In genomic region chr1:40258445-40258769, GRCh38 we compare ENCODE assay signal across 7 cellular contexts. TPM values are rescaled to one million over a fixed set of nuclear protein-coding genes. Genes with fewer than 3 reads are reported as not detected.
DNase-seq lines count a peak whose midpoint lies in the region; ATAC-seq and TF ChIP-seq lines count a peak whose summit lies in the region.

No MANE protein-coding gene starts in this region.

- H3K4me2 ChIP-seq in SU-DHL-6 (ENCODE audit: low read depth, low read length, poor library complexity, severe bottlenecking): peak overlapping the region; percentile 69

- ATAC-seq in esophagus mucosa: no peak

- H3K9me3 ChIP-seq in HAP-1 (no peaks in the 10 kb centered on the region), SU-DHL-6 (ENCODE audit: insufficient read depth, low read length) (no peaks in the 10 kb centered on the region)

- H3K27ac ChIP-seq in SU-DHL-6 (ENCODE audit: low read depth, low read length): peak overlapping the region; percentile 55

- H3K36me3 ChIP-seq in HAP-1 (replicated peaks) (peaks cover 42% of the 10 kb centered on the region), SU-DHL-6 (ENCODE audit: low read length) (peaks cover 21% of the 10 kb centered on the region; the same call in 1 of the 2 replicates)

- H3K4me3 ChIP-seq in HAP-1: peak overlapping the region; percentile 85
- H3K4me3 ChIP-seq in SU-DHL-6 (ENCODE audit: insufficient read depth, low read length, poor library complexity, severe bottlenecking): peak overlapping the region; percentile 83
- peak overlapping the region; percentile 79 to 98 for H3K4me3 ChIP-seq in foreskin fibroblast (ENCODE audit: low read depth in 1 of 2, low read length in 2 of 2)
- H3K4me3 ChIP-seq in skeletal muscle cell (ENCODE audit: low read depth, low read length): peak overlapping the region; percentile 95

- peak overlapping the region; percentile 78 for H2AFZ ChIP-seq in SU-DHL-6 (ENCODE audit: low read depth, low read length, severe bottlenecking)

- no peak for DNase-seq in HAP-1 (ENCODE audit: low spot score in 2 of 2)
- no peak for DNase-seq in foreskin fibroblast
- DNase-seq in skeletal muscle cell (ENCODE audit: low read depth): no peak
- DNase-seq in NCI-H128 (lab: John Stamatoyannopoulos, UW; ENCODE audit: unreplicated experiment): no peak
- DNase-seq in hepatic stellate cell (ENCODE audit: low spot score): no peak

- H4K20me1 ChIP-seq in SU-DHL-6 (ENCODE audit: low read depth, low read length): no peaks in the 10 kb centered on the region

- peaks cover 22% of the 10 kb centered on the region for H3K79me2 ChIP-seq in SU-DHL-6 (ENCODE audit: insufficient read depth, low read length)

- no peaks in the 10 kb centered on the region for H3K27me3 ChIP-seq in HAP-1 (ENCODE audit: low read depth)
- no peaks in the 10 kb centered on the region for H3K27me3 ChIP-seq in SU-DHL-6 (ENCODE audit: low read length)

- TF ChIP-seq CTCF in SU-DHL-6 (IDR thresholded peaks at IDR 0.05; ENCODE audit: insufficient read depth, low read length, poor library complexity, severe bottlenecking): no peak
- TF ChIP-seq CTCF in foreskin fibroblast (IDR thresholded peaks at IDR 0.05; ENCODE audit: low read depth, low read length): no peak

- in situ Hi-C loops in HAP-1 (cut with MboI; ENCODE audit: low sequenced_read_pairs): no loop called here

- peaks cover 19% of the 10 kb centered on the region for H3K4me1 ChIP-seq in HAP-1

- H3F3A ChIP-seq in SU-DHL-6 (ENCODE audit: insufficient read depth): peaks cover 5% of the 10 kb centered on the region; the same call in 1 of the 2 replicates

- H3K9ac ChIP-seq in SU-DHL-6 (ENCODE audit: low read length): peak overlapping the region; percentile 89

- H3K9me2 ChIP-seq in SU-DHL-6 (replicated peaks; ENCODE audit: insufficient read depth, low read length): no peaks in the 10 kb centered on the region

RNA-seq across cellular contexts. Expression of gene ZMPSTE24, which starts 0.4 kb away (rescaled TPM):
- total RNA-seq in esophagus mucosa: 25.8 TPM

RNA-seq across cellular contexts. Expression of gene TMCO2, which starts 10.7 kb away (rescaled TPM):
- total RNA-seq in esophagus mucosa: not detected

RNA-seq across cellular contexts. Expression of gene COL9A2, which starts 58.7 kb away (rescaled TPM):
- total RNA-seq in esophagus mucosa: 0.64 TPM
